8 cellular contexts compared by ENCODE assay signal in the genomic region with DNA sequence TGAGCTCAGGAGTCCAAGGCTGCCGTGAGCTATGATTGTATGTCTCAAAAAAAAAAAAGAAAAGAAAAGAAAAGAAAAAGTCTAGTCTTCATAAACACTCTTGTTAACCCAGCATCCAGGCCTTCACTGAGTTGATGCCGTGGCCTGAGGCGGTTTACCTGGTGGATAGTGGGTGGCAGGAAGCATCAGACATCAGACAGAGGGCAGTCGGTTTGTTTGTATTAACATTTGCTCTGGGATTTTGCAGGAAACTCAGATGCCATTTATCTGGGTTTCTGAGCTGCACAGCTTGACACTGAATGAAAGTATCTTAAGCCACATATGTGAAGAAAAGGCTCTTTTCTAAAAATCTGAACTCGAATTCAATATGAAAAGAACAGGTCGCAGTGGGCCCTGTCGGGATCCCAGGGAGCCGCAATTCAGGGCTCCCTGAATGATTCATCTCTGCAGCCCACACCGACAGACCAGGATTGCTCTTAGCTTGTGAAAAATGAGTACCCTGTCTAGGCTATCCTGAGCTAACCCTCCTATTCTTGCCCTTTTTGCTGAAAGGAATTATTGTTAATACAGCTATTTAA. TPM values are rescaled to one million over a fixed set of nuclear protein-coding genes. Genes with fewer than 3 reads are reported as not detected.
DNase-seq lines count a peak whose midpoint lies in the region; ATAC-seq and TF ChIP-seq lines count a peak whose summit lies in the region.

No MANE protein-coding gene starts in this region.

- peak overlapping the region; percentile 93 for H3K4me3 ChIP-seq in neural progenitor cell

- peak overlapping the region; percentile 64 for H3K4me3 Mint-ChIP-seq in dendritic cell treated with granulocyte-macrophage colony-stimulating factor and Interleukin-4, amounts not matched to agents 40 ng/mL and 50 ng/mL, for 4 days
- peak overlapping the region; percentile 89 for H3K4me3 Mint-ChIP-seq in neural progenitor cell

- intact Hi-C loops in dendritic cell treated with granulocyte-macrophage colony-stimulating factor and Interleukin-4, amounts not matched to agents 40 ng/mL and 50 ng/mL, for 4 days (cut with micrococcal nuclease), result no loop called here

- peak overlapping the region; percentile 98 for H2AFZ ChIP-seq in neural progenitor cell (replicated peaks)

- H3K9me3 Mint-ChIP-seq in dendritic cell treated with granulocyte-macrophage colony-stimulating factor and Interleukin-4, amounts not matched to agents 40 ng/mL and 50 ng/mL, for 4 days, result no peaks in the 10 kb centered on the region
- H3K9me3 Mint-ChIP-seq in neural progenitor cell, result no peaks in the 10 kb centered on the region

- H3K36me3 ChIP-seq in neural progenitor cell, result no peaks in the 10 kb centered on the region

- no peaks in the 10 kb centered on the region for H4K20me1 ChIP-seq in neural progenitor cell (ENCODE audit: low read depth)

- no peak overlapping the region for H3K27ac Mint-ChIP-seq in dendritic cell treated with granulocyte-macrophage colony-stimulating factor and Interleukin-4, amounts not matched to agents 40 ng/mL and 50 ng/mL, for 4 days
- peak overlapping the region; percentile 83 for H3K27ac Mint-ChIP-seq in neural progenitor cell

- peaks cover 34% of the 10 kb centered on the region for H3K27me3 ChIP-seq in neural progenitor cell

- H3K79me2 ChIP-seq in neural progenitor cell (ENCODE audit: low read depth), result peaks cover 4% of the 10 kb centered on the region

- no peak for ATAC-seq in GM21447 (IDR thresholded peaks at IDR 0.05; ENCODE audit: unreplicated experiment)

- H3K9me3 ChIP-seq in neural progenitor cell (ENCODE audit: low read depth), result no peaks in the 10 kb centered on the region

- H3K27ac ChIP-seq in neural progenitor cell, result no peak overlapping the region

- peaks cover 17% of the 10 kb centered on the region for H3K4me1 ChIP-seq in neural progenitor cell

- peaks cover 34% of the 10 kb centered on the region for H3K4me1 Mint-ChIP-seq in dendritic cell treated with granulocyte-macrophage colony-stimulating factor and Interleukin-4, amounts not matched to agents 40 ng/mL and 50 ng/mL, for 4 days (ENCODE audit: low read depth)
- peaks cover 22% of the 10 kb centered on the region for H3K4me1 Mint-ChIP-seq in neural progenitor cell

- no peaks in the 10 kb centered on the region for H3K36me3 Mint-ChIP-seq in dendritic cell treated with granulocyte-macrophage colony-stimulating factor and Interleukin-4, amounts not matched to agents 40 ng/mL and 50 ng/mL, for 4 days (ENCODE audit: low read depth)
- H3K36me3 Mint-ChIP-seq in neural progenitor cell, result no peaks in the 10 kb centered on the region

- H3K4me2 ChIP-seq in neural progenitor cell, result peak overlapping the region; percentile 95

- TF ChIP-seq CTCF in neural progenitor cell (IDR thresholded peaks at IDR 0.05), result no peak

- DNase-seq in DMS153 treated with DMSO at 0.1 percent for 48 hours (lab: John Stamatoyannopoulos, UW; ENCODE audit: unreplicated experiment), result peak; percentile 11
- DNase-seq in NCI-H2227 treated with DMSO at 0.1 percent for 48 hours (lab: John Stamatoyannopoulos, UW), result peak; percentile 36
- DNase-seq in neural progenitor cell (ENCODE audit: low spot score), result no peak
- DNase-seq in DMS 273 (lab: John Stamatoyannopoulos, UW; ENCODE audit: unreplicated experiment), result no peak
- DNase-seq in NCI-H524 (lab: John Stamatoyannopoulos, UW), result no peak
- no peak for DNase-seq in NCI-H1048 (lab: John Stamatoyannopoulos, UW)

- H3K9ac ChIP-seq in neural progenitor cell, result no peak overlapping the region

- H3K27me3 Mint-ChIP-seq in dendritic cell treated with granulocyte-macrophage colony-stimulating factor and Interleukin-4, amounts not matched to agents 40 ng/mL and 50 ng/mL, for 4 days, result peaks cover 36% of the 10 kb centered on the region
- peaks cover 21% of the 10 kb centered on the region for H3K27me3 Mint-ChIP-seq in neural progenitor cell (ENCODE audit: insufficient read depth, low read depth)

- peaks cover 33% of the 10 kb centered on the region for H3F3A ChIP-seq in neural progenitor cell (ENCODE audit: low read depth)

RNA-seq across cellular contexts. Expression of gene DBNDD1, which starts 1.1 kb away (rescaled TPM):
- 5.2 and 19.4 TPM in 2 replicates for total RNA-seq in neural progenitor cell (ENCODE audit: low replicate concordance)

RNA-seq across cellular contexts. Expression of gene PRDM7, which starts 56.8 kb away (rescaled TPM):
- total RNA-seq in neural progenitor cell (ENCODE audit: low replicate concordance), result not detected in 2 replicates

Comparison
In these comparisons a context has a peak if more than half of its experiments do, and no peak if none do; other contexts are left out.
1. DNase-seq: peak in DMS153 treated with DMSO at 0.1 percent for 48 hours (single experiment) and NCI-H2227 treated with DMSO at 0.1 percent for 48 hours (single experiment); none in neural progenitor cell (single experiment), DMS 273 (single experiment), NCI-H524 (0 of 2) and NCI-H1048 (single experiment).